ENCODE assay signal across 18 cellular contexts in the genomic region with DNA sequence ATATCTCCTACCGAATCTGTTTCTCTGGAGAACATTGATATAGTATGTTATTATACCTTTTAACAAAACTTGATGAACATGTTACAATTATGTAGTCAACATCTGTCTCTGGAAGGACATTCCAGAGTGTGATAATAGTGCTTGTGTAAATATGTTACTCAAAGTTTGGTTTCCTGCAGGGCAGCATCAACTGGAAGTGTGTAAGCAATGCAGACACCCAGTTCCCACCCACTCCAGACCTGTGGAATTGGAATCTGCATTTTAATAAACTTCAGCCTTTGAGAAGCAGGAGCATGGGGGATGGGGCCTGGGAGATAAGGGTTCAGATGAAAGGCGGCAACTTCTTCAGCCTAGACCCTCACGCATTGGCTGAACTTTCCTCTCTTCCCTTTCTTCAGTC.
"Had no signal": no experiment of that assay in that cellular context is flagged by ENCODE, and none has a peak within 500 bp of the region (broad histone marks: within the 10 kb centered on the region; RNA-seq: fewer than 3 reads in every experiment).

No MANE protein-coding gene starts in this region.

- H3K4me1 Mint-ChIP-seq: activated naive CD8-positive, alpha-beta T cell treated with anti-CD3 and anti-CD28 coated beads, Interleukin-2, amount 10 ng/mL, durations not matched to agents 7 days and 5 days; natural killer cell; stimulated activated naive CD8-positive, alpha-beta T cell treated with anti-CD3 and anti-CD28 coated beads, Interleukin-15, amount 100 ng/mL, for 72 hours; T-cell had no signal

- H3K4me3 ChIP-seq: esophagus squamous epithelium, heart left ventricle, right atrium auricular region, SK-N-MC had no signal

- DNase-seq: activated CD4-positive, alpha-beta T cell treated with anti-CD3 and anti-CD28 coated beads, Interleukin-2, amount 50 U/mL, for 4 hours; activated naive CD4-positive, alpha-beta T cell; activated naive CD8-positive, alpha-beta T cell treated with anti-CD3 and anti-CD28 coated beads, Interleukin-2, amount 10 ng/mL, durations not matched to agents 7 days and 5 days; activated T-cell treated with anti-CD3 and anti-CD28 coated beads for 4 hours; esophagus squamous epithelium; foreskin melanocyte; heart left ventricle; natural killer cell; posterior cingulate gyrus; stimulated activated CD4-positive, alpha-beta T cell treated with anti-CD3 and anti-CD28 coated beads, Interleukin-1b, Interleukin-23, amount 100 ng/mL, for 48 hours; stimulated activated naive CD8-positive, alpha-beta T cell treated with anti-CD3 and anti-CD28 coated beads, Interleukin-15, amount 100 ng/mL, for 72 hours; T-cell; T-helper 9 cell had no signal

- H3K27ac Mint-ChIP-seq: activated naive CD8-positive, alpha-beta T cell treated with anti-CD3 and anti-CD28 coated beads, Interleukin-2, amount 10 ng/mL, durations not matched to agents 7 days and 5 days; natural killer cell; stimulated activated naive CD8-positive, alpha-beta T cell treated with anti-CD3 and anti-CD28 coated beads, Interleukin-15, amount 100 ng/mL, for 72 hours; T-cell; type B pancreatic cell had no signal

- H3K36me3 ChIP-seq: esophagus squamous epithelium, heart left ventricle, right atrium auricular region had no signal

- ATAC-seq: activated CD4-positive, CD25-positive, alpha-beta regulatory T cell treated with anti-CD3 and anti-CD28 coated beads, Interleukin-2, amount 50 U/mL, for 24 hours; heart left ventricle; natural killer cell; stimulated activated naive CD8-positive, alpha-beta T cell treated with anti-CD3 and anti-CD28 coated beads, Interleukin-15, amount 100 ng/mL, for 72 hours; T-cell had no signal

- H3K4me1 ChIP-seq: esophagus squamous epithelium, heart left ventricle, right atrium auricular region had no signal

- H3K9me3 Mint-ChIP-seq: type B pancreatic cell had no signal

- H3K27me3 Mint-ChIP-seq: activated naive CD8-positive, alpha-beta T cell treated with anti-CD3 and anti-CD28 coated beads, Interleukin-2, amount 10 ng/mL, durations not matched to agents 7 days and 5 days; stimulated activated naive CD8-positive, alpha-beta T cell treated with anti-CD3 and anti-CD28 coated beads, Interleukin-15, amount 100 ng/mL, for 72 hours; T-cell; type B pancreatic cell had no signal

- H3K4me3 Mint-ChIP-seq: activated naive CD8-positive, alpha-beta T cell treated with anti-CD3 and anti-CD28 coated beads, Interleukin-2, amount 10 ng/mL, durations not matched to agents 7 days and 5 days; natural killer cell; stimulated activated naive CD8-positive, alpha-beta T cell treated with anti-CD3 and anti-CD28 coated beads, Interleukin-15, amount 100 ng/mL, for 72 hours; T-cell; type B pancreatic cell had no signal

- H3K27me3 ChIP-seq: esophagus squamous epithelium, heart left ventricle, right atrium auricular region had no signal

- H3K9me3 ChIP-seq: esophagus squamous epithelium had no signal

- H3K36me3 Mint-ChIP-seq: activated naive CD8-positive, alpha-beta T cell treated with anti-CD3 and anti-CD28 coated beads, Interleukin-2, amount 10 ng/mL, durations not matched to agents 7 days and 5 days; natural killer cell; T-cell had no signal

- H3K27ac ChIP-seq: esophagus squamous epithelium, heart left ventricle, right atrium auricular region, SK-N-MC had no signal

- FAIRE-seq: endometrium had no signal
